ENCODE assay signal across 19 cellular contexts in genomic region chr1:203447147-203447546, GRCh38. TPM values are rescaled to one million over a fixed set of nuclear protein-coding genes. Genes with fewer than 3 reads are reported as not detected.
"Had no signal": no experiment of that assay in that cellular context is flagged by ENCODE, and none has a peak within 500 bp of the region (broad histone marks: within the 10 kb centered on the region; RNA-seq: fewer than 3 reads in every experiment).

No MANE protein-coding gene starts in this region.

- H3K27ac Mint-ChIP-seq: activated CD4-positive, alpha-beta memory T cell treated with anti-CD3 and anti-CD28 coated beads for 36 hours; activated naive CD8-positive, alpha-beta T cell treated with anti-CD3 and anti-CD28 coated beads for 36 hours; immature natural killer cell; progenitor cell of endocrine pancreas had no signal

- H3K36me3 ChIP-seq: sigmoid colon had no signal

- H3K9me3 Mint-ChIP-seq: activated naive CD8-positive, alpha-beta T cell treated with anti-CD3 and anti-CD28 coated beads for 36 hours had no signal

- H3K27me3 ChIP-seq: dorsolateral prefrontal cortex, sigmoid colon had no signal

- H3K4me3 Mint-ChIP-seq: activated CD4-positive, alpha-beta memory T cell treated with anti-CD3 and anti-CD28 coated beads for 36 hours; activated naive CD8-positive, alpha-beta T cell treated with anti-CD3 and anti-CD28 coated beads for 36 hours; immature natural killer cell; naive thymus-derived CD8-positive, alpha-beta T cell had no signal

- H3K4me1 Mint-ChIP-seq: activated naive CD8-positive, alpha-beta T cell treated with anti-CD3 and anti-CD28 coated beads for 36 hours; immature natural killer cell; naive thymus-derived CD8-positive, alpha-beta T cell had no signal

- H3K4me3 ChIP-seq: dorsolateral prefrontal cortex, lung, sigmoid colon had no signal

- H3K36me3 Mint-ChIP-seq: activated CD4-positive, alpha-beta memory T cell treated with anti-CD3 and anti-CD28 coated beads for 36 hours; activated naive CD8-positive, alpha-beta T cell treated with anti-CD3 and anti-CD28 coated beads for 36 hours had no signal

- DNase-seq: activated CD4-positive, alpha-beta memory T cell treated with anti-CD3 and anti-CD28 coated beads for 36 hours; activated CD4-positive, CD25-positive, alpha-beta regulatory T cell treated with anti-CD3 and anti-CD28 coated beads, Interleukin-2, amount 50 U/mL, for 72 hours; activated gamma-delta T cell treated with Interleukin-2 at 50 U/mL for 16 hours; activated naive CD8-positive, alpha-beta T cell treated with anti-CD3 and anti-CD28 coated beads for 36 hours; activated T-cell treated with anti-CD3 and anti-CD28 coated beads, Interleukin-2, amount 50 U/mL, for 48 hours; cerebellar nuclear complex; dorsolateral prefrontal cortex; immature natural killer cell; naive thymus-derived CD8-positive, alpha-beta T cell; sigmoid colon; stimulated activated CD4-positive, alpha-beta T cell treated with anti-CD3 and anti-CD28 coated beads, Interleukin-12 subunit alpha, Interleukin-12 subunit beta, amount 100 ng/mL, for 4 hours; stimulated activated naive CD4-positive, alpha-beta T cell treated with Interleukin-2 at 50 U/mL for 16 hours had no signal

- ATAC-seq: esophagus mucosa; naive thymus-derived CD8-positive, alpha-beta T cell had no signal

RNA-seq across cellular contexts. Expression of gene PRELP, which starts 28.5 kb away (rescaled TPM):
- total RNA-seq: activated CD4-positive, alpha-beta memory T cell treated with anti-CD3 and anti-CD28 coated beads for 36 hours; activated naive CD8-positive, alpha-beta T cell treated with anti-CD3 and anti-CD28 coated beads for 36 hours; glomerular endothelial cell; mononuclear cell; naive thymus-derived CD8-positive, alpha-beta T cell; T-helper 2 cell treated with Interferon-gamma antibody and Interleukin-4, amounts not matched to agents 100 ng/mL and 5 ng/mL, for 36 hours had no signal
- polyA plus RNA-seq: immature natural killer cell; naive thymus-derived CD8-positive, alpha-beta T cell had no signal

RNA-seq across cellular contexts. Expression of gene OPTC, which starts 46.8 kb away (rescaled TPM):
- total RNA-seq: activated CD4-positive, alpha-beta memory T cell treated with anti-CD3 and anti-CD28 coated beads for 36 hours; activated naive CD8-positive, alpha-beta T cell treated with anti-CD3 and anti-CD28 coated beads for 36 hours; esophagus mucosa; glomerular endothelial cell; lung; mononuclear cell; naive thymus-derived CD8-positive, alpha-beta T cell; progenitor cell of endocrine pancreas; sigmoid colon; T-helper 2 cell treated with Interferon-gamma antibody and Interleukin-4, amounts not matched to agents 100 ng/mL and 5 ng/mL, for 36 hours; ureter had no signal
- polyA plus RNA-seq: immature natural killer cell; lung; naive thymus-derived CD8-positive, alpha-beta T cell; sigmoid colon had no signal
